Comparison of ENCODE assay signal across 1 cellular context in the genomic region with DNA sequence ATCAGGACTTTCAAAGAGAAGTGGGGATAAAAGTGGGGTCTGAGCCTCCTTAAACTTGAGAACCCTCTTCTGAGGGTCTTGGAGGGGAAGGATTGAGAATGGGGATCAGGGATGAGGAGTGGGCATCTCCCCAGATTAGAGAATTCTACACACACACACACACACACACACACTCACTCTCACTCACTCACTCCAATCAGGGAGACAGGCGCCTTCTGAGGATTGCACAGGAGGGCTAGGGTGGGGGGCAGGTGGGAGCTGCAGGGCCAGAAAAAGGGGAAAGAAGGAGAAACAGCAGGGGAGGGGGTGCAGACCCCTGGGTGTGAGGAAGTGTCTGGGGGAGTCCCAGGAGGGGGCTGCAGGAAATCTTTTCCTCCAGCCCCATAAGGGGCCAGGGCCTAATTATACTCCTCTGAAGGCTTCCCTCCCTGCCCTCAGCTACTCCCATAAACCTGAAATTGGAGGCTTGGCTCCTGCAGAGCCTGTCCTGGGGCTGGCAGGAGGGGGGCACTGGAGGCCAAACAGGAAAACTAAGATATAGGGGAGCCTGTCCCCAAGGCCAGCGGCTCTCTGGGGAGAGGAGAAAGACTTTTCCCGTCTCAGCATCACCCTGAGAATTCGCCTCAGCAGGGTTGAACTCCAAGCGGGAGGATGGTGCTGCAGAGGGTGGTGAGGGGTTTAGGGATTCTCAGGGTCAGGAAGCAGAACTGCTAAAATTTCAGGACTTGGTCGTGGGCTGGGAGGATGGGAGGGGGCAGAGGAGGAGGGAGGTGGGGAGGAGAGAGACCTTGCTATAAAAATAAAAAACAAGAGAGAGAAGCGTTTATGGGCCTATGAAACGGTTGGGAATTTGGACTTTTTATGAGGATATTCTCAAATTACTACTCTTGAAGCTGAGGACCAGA.
TF ChIP-seq lines count a peak whose summit lies in the region.

No MANE protein-coding gene starts in this region.

TF ChIP-seq in HEK293, 187 proteins besides CTCF, POLR2A, EP300 and RAD21 (continues in another document):
- peak; percentile 44; the same call in 1 of the 2 replicates for TF ChIP-seq GLIS2 (tag by site-specific recombination; IDR thresholded peaks at IDR 0.05)
- no peak for TF ChIP-seq ZNF544 (tag by site-specific recombination; IDR thresholded peaks at IDR 0.05)
- no peak for TF ChIP-seq ZNF112 (tag by site-specific recombination; IDR thresholded peaks at IDR 0.05)
- TF ChIP-seq BCL11A (tag by site-specific recombination; IDR thresholded peaks at IDR 0.05; ENCODE audit: low read depth) = no peak
- no peak for TF ChIP-seq ZNF140 (tag by site-specific recombination; IDR thresholded peaks at IDR 0.05)
- TF ChIP-seq ZNF394 (tag by site-specific recombination; IDR thresholded peaks at IDR 0.05; ENCODE audit: borderline replicate concordance) = peak; percentile 99
- TF ChIP-seq ZNF341 (tag by site-specific recombination; IDR thresholded peaks at IDR 0.05; ENCODE audit: low read depth) = peak; percentile 57
- TF ChIP-seq, protein P1, sequence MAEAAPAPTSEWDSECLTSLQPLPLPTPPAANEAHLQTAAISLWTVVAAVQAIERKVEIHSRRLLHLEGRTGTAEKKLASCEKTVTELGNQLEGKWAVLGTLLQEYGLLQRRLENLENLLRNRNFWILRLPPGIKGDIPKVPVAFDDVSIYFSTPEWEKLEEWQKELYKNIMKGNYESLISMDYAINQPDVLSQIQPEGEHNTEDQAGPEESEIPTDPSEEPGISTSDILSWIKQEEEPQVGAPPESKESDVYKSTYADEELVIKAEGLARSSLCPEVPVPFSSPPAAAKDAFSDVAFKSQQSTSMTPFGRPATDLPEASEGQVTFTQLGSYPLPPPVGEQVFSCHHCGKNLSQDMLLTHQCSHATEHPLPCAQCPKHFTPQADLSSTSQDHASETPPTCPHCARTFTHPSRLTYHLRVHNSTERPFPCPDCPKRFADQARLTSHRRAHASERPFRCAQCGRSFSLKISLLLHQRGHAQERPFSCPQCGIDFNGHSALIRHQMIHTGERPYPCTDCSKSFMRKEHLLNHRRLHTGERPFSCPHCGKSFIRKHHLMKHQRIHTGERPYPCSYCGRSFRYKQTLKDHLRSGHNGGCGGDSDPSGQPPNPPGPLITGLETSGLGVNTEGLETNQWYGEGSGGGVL (tag by site-specific recombination; IDR thresholded peaks at IDR 0.05) = peak; percentile 80
- TF ChIP-seq MYNN (tag by site-specific recombination; IDR thresholded peaks at IDR 0.05; ENCODE audit: borderline replicate concordance) = no peak
- TF ChIP-seq ZNF501 (tag by site-specific recombination; IDR thresholded peaks at IDR 0.05) = no peak
- TF ChIP-seq ZNF157 (tag by site-specific recombination; IDR thresholded peaks at IDR 0.05) = no peak
- peak; percentile 76 for TF ChIP-seq IKZF3 (tag by site-specific recombination; IDR thresholded peaks at IDR 0.05)
- peak; percentile 71 for TF ChIP-seq ZNF423 (tag by site-specific recombination; IDR thresholded peaks at IDR 0.05)
- 0 out of 2 replicates have a peak, but pooled peaks have one; percentile 16 for TF ChIP-seq ZSCAN30 (tag by site-specific recombination; IDR thresholded peaks at IDR 0.05)
- TF ChIP-seq ZNF426 (tag by site-specific recombination; IDR thresholded peaks at IDR 0.05) = no peak
- TF ChIP-seq, protein P2, sequence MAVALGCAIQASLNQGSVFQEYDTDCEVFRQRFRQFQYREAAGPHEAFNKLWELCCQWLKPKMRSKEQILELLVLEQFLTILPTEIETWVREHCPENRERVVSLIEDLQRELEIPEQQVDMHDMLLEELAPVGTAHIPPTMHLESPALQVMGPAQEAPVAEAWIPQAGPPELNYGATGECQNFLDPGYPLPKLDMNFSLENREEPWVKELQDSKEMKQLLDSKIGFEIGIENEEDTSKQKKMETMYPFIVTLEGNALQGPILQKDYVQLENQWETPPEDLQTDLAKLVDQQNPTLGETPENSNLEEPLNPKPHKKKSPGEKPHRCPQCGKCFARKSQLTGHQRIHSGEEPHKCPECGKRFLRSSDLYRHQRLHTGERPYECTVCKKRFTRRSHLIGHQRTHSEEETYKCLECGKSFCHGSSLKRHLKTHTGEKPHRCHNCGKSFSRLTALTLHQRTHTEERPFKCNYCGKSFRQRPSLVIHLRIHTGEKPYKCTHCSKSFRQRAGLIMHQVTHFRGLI (tag by site-specific recombination; IDR thresholded peaks at IDR 0.05) = no peak
- TF ChIP-seq ZNF529 (tag by site-specific recombination; IDR thresholded peaks at IDR 0.05; ENCODE audit: insufficient replicate concordance) = no peak
- no peak for TF ChIP-seq SP2 (tag by site-specific recombination; IDR thresholded peaks at IDR 0.05)
- no peak for TF ChIP-seq REPIN1 (tag by site-specific recombination; IDR thresholded peaks at IDR 0.05; ENCODE audit: low read depth)
- peak; percentile 42 for TF ChIP-seq ZBTB8A (tag by site-specific recombination; IDR thresholded peaks at IDR 0.05)
- peak; percentile 53 for TF ChIP-seq ZBTB20 (tag by site-specific recombination; IDR thresholded peaks at IDR 0.05)
- no peak for TF ChIP-seq ZNF302 (tag by site-specific recombination; IDR thresholded peaks at IDR 0.05; ENCODE audit: low read depth)
- TF ChIP-seq, protein P3, sequence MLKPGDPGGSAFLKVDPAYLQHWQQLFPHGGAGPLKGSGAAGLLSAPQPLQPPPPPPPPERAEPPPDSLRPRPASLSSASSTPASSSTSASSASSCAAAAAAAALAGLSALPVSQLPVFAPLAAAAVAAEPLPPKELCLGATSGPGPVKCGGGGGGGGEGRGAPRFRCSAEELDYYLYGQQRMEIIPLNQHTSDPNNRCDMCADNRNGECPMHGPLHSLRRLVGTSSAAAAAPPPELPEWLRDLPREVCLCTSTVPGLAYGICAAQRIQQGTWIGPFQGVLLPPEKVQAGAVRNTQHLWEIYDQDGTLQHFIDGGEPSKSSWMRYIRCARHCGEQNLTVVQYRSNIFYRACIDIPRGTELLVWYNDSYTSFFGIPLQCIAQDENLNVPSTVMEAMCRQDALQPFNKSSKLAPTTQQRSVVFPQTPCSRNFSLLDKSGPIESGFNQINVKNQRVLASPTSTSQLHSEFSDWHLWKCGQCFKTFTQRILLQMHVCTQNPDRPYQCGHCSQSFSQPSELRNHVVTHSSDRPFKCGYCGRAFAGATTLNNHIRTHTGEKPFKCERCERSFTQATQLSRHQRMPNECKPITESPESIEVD (tag by site-specific recombination; IDR thresholded peaks at IDR 0.05) = peak; percentile 92
- TF ChIP-seq, protein P4, sequence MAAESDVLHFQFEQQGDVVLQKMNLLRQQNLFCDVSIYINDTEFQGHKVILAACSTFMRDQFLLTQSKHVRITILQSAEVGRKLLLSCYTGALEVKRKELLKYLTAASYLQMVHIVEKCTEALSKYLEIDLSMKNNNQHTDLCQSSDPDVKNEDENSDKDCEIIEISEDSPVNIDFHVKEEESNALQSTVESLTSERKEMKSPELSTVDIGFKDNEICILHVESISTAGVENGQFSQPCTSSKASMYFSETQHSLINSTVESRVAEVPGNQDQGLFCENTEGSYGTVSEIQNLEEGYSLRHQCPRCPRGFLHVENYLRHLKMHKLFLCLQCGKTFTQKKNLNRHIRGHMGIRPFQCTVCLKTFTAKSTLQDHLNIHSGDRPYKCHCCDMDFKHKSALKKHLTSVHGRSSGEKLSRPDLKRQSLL (tag by site-specific recombination; IDR thresholded peaks at IDR 0.05) = no peak
- TF ChIP-seq, protein P5, sequence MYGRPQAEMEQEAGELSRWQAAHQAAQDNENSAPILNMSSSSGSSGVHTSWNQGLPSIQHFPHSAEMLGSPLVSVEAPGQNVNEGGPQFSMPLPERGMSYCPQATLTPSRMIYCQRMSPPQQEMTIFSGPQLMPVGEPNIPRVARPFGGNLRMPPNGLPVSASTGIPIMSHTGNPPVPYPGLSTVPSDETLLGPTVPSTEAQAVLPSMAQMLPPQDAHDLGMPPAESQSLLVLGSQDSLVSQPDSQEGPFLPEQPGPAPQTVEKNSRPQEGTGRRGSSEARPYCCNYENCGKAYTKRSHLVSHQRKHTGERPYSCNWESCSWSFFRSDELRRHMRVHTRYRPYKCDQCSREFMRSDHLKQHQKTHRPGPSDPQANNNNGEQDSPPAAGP (tag by site-specific recombination; IDR thresholded peaks at IDR 0.05) = 0 out of 2 replicates have a peak, but pooled peaks have one; percentile 30
- TF ChIP-seq KLF7 (tag by site-specific recombination; IDR thresholded peaks at IDR 0.05; ENCODE audit: borderline replicate concordance) = no peak
- TF ChIP-seq ZNF24 (tag by site-specific recombination; IDR thresholded peaks at IDR 0.05) = 0 out of 2 replicates have a peak, but pooled peaks have one; percentile 11
- TF ChIP-seq ZNF174 (tag by site-specific recombination; IDR thresholded peaks at IDR 0.05) = no peak
- no peak for TF ChIP-seq TCF7L2 (IDR thresholded peaks at IDR 0.05; ENCODE audit: borderline replicate concordance, low read depth, low read length)
- TF ChIP-seq YY1 (tag by site-specific recombination; IDR thresholded peaks at IDR 0.05) = no peak
- no peak for TF ChIP-seq ZFP41 (tag by site-specific recombination; IDR thresholded peaks at IDR 0.05; ENCODE audit: borderline replicate concordance)
- TF ChIP-seq ZNF366 (tag by site-specific recombination; conservative IDR thresholded peaks at IDR 0.05) = peak; percentile 81
- TF ChIP-seq ZNF37A (tag by site-specific recombination; IDR thresholded peaks at IDR 0.05) = no peak
- TF ChIP-seq, protein P6, sequence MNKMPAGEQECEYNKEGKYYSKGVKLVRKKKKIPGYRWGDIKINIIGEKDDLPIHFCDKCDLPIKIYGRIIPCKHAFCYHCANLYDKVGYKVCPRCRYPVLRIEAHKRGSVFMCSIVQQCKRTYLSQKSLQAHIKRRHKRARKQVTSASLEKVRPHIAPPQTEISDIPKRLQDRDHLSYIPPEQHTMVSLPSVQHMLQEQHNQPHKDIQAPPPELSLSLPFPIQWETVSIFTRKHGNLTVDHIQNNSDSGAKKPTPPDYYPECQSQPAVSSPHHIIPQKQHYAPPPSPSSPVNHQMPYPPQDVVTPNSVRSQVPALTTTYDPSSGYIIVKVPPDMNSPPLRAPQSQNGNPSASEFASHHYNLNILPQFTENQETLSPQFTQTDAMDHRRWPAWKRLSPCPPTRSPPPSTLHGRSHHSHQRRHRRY (tag by site-specific recombination; IDR thresholded peaks at IDR 0.05) = no peak
- TF ChIP-seq, protein P7, sequence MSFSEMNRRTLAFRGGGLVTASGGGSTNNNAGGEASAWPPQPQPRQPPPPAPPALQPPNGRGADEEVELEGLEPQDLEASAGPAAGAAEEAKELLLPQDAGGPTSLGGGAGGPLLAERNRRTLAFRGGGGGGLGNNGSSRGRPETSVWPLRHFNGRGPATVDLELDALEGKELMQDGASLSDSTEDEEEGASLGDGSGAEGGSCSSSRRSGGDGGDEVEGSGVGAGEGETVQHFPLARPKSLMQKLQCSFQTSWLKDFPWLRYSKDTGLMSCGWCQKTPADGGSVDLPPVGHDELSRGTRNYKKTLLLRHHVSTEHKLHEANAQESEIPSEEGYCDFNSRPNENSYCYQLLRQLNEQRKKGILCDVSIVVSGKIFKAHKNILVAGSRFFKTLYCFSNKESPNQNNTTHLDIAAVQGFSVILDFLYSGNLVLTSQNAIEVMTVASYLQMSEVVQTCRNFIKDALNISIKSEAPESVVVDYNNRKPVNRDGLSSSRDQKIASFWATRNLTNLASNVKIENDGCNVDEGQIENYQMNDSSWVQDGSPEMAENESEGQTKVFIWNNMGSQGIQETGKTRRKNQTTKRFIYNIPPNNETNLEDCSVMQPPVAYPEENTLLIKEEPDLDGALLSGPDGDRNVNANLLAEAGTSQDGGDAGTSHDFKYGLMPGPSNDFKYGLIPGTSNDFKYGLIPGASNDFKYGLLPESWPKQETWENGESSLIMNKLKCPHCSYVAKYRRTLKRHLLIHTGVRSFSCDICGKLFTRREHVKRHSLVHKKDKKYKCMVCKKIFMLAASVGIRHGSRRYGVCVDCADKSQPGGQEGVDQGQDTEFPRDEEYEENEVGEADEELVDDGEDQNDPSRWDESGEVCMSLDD (tag by site-specific recombination; IDR thresholded peaks at IDR 0.05) = peak; percentile 35; the same call in 1 of the 2 replicates
- no peak for TF ChIP-seq ZNF274 (IDR thresholded peaks at IDR 0.05; ENCODE audit: low read length)
- TF ChIP-seq ZNF274 (tag by site-specific recombination; IDR thresholded peaks at IDR 0.05; ENCODE audit: borderline replicate concordance) = no peak
- TF ChIP-seq ZNF175 (tag by site-specific recombination; IDR thresholded peaks at IDR 0.05) = no peak
- peak; percentile 25; the same call in 1 of the 2 replicates for TF ChIP-seq MZF1 (tag by site-specific recombination; IDR thresholded peaks at IDR 0.05; ENCODE audit: borderline replicate concordance)
- TF ChIP-seq ZNF214 (tag by site-specific recombination; IDR thresholded peaks at IDR 0.05; ENCODE audit: borderline replicate concordance) = no peak
- no peak for TF ChIP-seq ZNF10 (tag by site-specific recombination; IDR thresholded peaks at IDR 0.05)
- TF ChIP-seq ZBTB17 (tag by site-specific recombination; IDR thresholded peaks at IDR 0.05) = peak; percentile 39; the same call in 1 of the 2 replicates
- no peak for TF ChIP-seq ZNF549 (tag by site-specific recombination; IDR thresholded peaks at IDR 0.05)
- TF ChIP-seq ZNF560 (tag by site-specific recombination; IDR thresholded peaks at IDR 0.05; ENCODE audit: borderline replicate concordance) = no peak
- TF ChIP-seq BCL11B (tag by site-specific recombination; IDR thresholded peaks at IDR 0.05; ENCODE audit: low read depth) = peak; percentile 38; the same call in 1 of the 2 replicates
- no peak for TF ChIP-seq ZNF610 (tag by site-specific recombination; IDR thresholded peaks at IDR 0.05; ENCODE audit: borderline replicate concordance)
- TF ChIP-seq ZBTB7A (tag by site-specific recombination; IDR thresholded peaks at IDR 0.05; ENCODE audit: low read depth) = peak; percentile 81; the same call in 1 of the 2 replicates
- TF ChIP-seq, protein P8, sequence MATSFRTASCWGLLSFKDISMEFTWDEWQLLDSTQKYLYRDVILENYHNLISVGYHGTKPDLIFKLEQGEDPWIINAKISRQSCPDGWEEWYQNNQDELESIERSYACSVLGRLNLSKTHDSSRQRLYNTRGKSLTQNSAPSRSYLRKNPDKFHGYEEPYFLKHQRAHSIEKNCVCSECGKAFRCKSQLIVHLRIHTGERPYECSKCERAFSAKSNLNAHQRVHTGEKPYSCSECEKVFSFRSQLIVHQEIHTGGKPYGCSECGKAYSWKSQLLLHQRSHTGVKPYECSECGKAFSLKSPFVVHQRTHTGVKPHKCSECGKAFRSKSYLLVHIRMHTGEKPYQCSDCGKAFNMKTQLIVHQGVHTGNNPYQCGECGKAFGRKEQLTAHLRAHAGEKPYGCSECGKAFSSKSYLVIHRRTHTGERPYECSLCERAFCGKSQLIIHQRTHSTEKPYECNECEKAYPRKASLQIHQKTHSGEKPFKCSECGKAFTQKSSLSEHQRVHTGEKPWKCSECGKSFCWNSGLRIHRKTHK (tag by site-specific recombination; IDR thresholded peaks at IDR 0.05) = no peak
- no peak for TF ChIP-seq ZNF654 (tag by site-specific recombination; IDR thresholded peaks at IDR 0.05; ENCODE audit: low read depth)
- no peak for TF ChIP-seq OSR2 (tag by site-specific recombination; IDR thresholded peaks at IDR 0.05)
